In the genomic region with DNA sequence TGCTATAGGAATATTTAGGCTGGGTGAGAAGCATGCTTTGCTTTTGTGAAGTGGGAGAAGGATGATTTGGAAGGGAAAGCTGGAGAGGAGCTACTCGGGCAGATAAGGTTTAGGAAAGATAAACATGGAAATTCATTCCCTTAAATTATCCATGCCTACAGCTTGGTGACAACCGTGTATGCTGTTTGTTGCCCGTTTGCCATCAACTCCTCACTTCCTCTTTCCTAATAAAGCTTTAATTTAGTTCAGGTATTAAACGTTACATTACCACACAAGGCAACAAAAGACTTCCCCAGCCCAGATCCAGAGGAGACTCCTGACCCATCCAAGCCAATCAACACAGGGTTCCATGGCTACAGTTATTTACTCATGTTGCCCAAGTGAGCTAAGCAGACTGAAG, we compare ENCODE assay signal across 24 cellular contexts.
"Had no signal": no experiment of that assay in that cellular context is flagged by ENCODE, and none has a peak within 500 bp of the region (broad histone marks: within the 10 kb centered on the region; RNA-seq: fewer than 3 reads in every experiment).

No MANE protein-coding gene starts in this region.

- H3K4me2 ChIP-seq: smooth muscle cell had no signal

- H3K4me3 ChIP-seq: esophagus squamous epithelium, heart right ventricle, right atrium auricular region, smooth muscle cell, suprapubic skin, tibial artery had no signal

- DNase-seq: activated CD4-positive, alpha-beta T cell treated with anti-CD3 and anti-CD28 coated beads, Interleukin-2, amount 50 U/mL, for 1 hour; activated CD8-positive, alpha-beta T cell treated with anti-CD3 and anti-CD28 coated beads for 36 hours; activated naive CD8-positive, alpha-beta T cell treated with anti-CD3 and anti-CD28 coated beads, Interleukin-2, amount 50 U/mL, for 24 hours; activated T-cell treated with anti-CD3 and anti-CD28 coated beads, Interleukin-2, amount 50 U/mL, for 48 hours; amygdala; effector CD8-positive, alpha-beta T cell; esophagus squamous epithelium; foreskin melanocyte; heart right ventricle; midbrain; naive thymus-derived CD4-positive, alpha-beta T cell; stimulated activated CD4-positive, alpha-beta T cell treated with anti-CD3 and anti-CD28 coated beads, Interleukin-1b, Interleukin-23, amount 100 ng/mL, for 48 hours; stimulated activated naive B cell treated with anti-CD40 and anti-IgM and Interleukin-4, amounts not matched to agents 10 μg/mL and 1 μg/mL and 100 μg/mL, for 72 hours; tibial artery had no signal

- H3K27ac ChIP-seq: epithelial cell of prostate, esophagus squamous epithelium, heart right ventricle, right atrium auricular region, suprapubic skin, tibial artery had no signal

- H3K9me3 Mint-ChIP-seq: activated CD8-positive, alpha-beta T cell treated with anti-CD3 and anti-CD28 coated beads for 36 hours; activated naive CD8-positive, alpha-beta T cell treated with anti-CD3 and anti-CD28 coated beads, Interleukin-2, amount 50 U/mL, for 24 hours; activated T-helper 2 cell treated with anti-CD3 and anti-CD28 coated beads, Interferon-gamma antibody, Interleukin-2, Interleukin-4, amounts not matched to agents 10 μg/mL and 5 μg/mL and 100 μg/mL, durations not matched to agents 14 hours and 24 hours and 36 hours; neural crest cell; stimulated activated naive B cell treated with anti-CD40 and anti-IgM and Interleukin-4, amounts not matched to agents 10 μg/mL and 1 μg/mL and 100 μg/mL, for 72 hours had no signal

- ATAC-seq: activated CD8-positive, alpha-beta T cell treated with anti-CD3 and anti-CD28 coated beads for 36 hours; activated naive CD8-positive, alpha-beta T cell treated with anti-CD3 and anti-CD28 coated beads, Interleukin-2, amount 50 U/mL, for 24 hours; naive thymus-derived CD4-positive, alpha-beta T cell; stimulated activated naive B cell treated with anti-CD40 and anti-IgM and Interleukin-4, amounts not matched to agents 10 μg/mL and 1 μg/mL and 100 μg/mL, for 72 hours; WTC11 had no signal

- H3K4me1 Mint-ChIP-seq: activated naive CD4-positive, alpha-beta T cell treated with anti-CD3 and anti-CD28 coated beads, Interleukin-2, amount 50 U/mL, for 24 hours; activated naive CD8-positive, alpha-beta T cell treated with anti-CD3 and anti-CD28 coated beads, Interleukin-2, amount 50 U/mL, for 24 hours; naive thymus-derived CD4-positive, alpha-beta T cell had no signal

- H3K36me3 ChIP-seq: esophagus squamous epithelium, heart right ventricle, right atrium auricular region, suprapubic skin, tibial artery had no signal

- FAIRE-seq: colon, endometrium had no signal

- H3K4me3 Mint-ChIP-seq: activated CD8-positive, alpha-beta T cell treated with anti-CD3 and anti-CD28 coated beads for 36 hours; activated naive CD4-positive, alpha-beta T cell treated with anti-CD3 and anti-CD28 coated beads, Interleukin-2, amount 50 U/mL, for 24 hours; activated naive CD8-positive, alpha-beta T cell treated with anti-CD3 and anti-CD28 coated beads, Interleukin-2, amount 50 U/mL, for 24 hours; naive thymus-derived CD4-positive, alpha-beta T cell; neural crest cell; stimulated activated naive B cell treated with anti-CD40 and anti-IgM and Interleukin-4, amounts not matched to agents 10 μg/mL and 1 μg/mL and 100 μg/mL, for 72 hours; WTC11 had no signal

- H3K36me3 Mint-ChIP-seq: activated naive CD4-positive, alpha-beta T cell treated with anti-CD3 and anti-CD28 coated beads, Interleukin-2, amount 50 U/mL, for 24 hours; naive thymus-derived CD4-positive, alpha-beta T cell; stimulated activated naive B cell treated with anti-CD40 and anti-IgM and Interleukin-4, amounts not matched to agents 10 μg/mL and 1 μg/mL and 100 μg/mL, for 72 hours had no signal

- H3K27ac Mint-ChIP-seq: activated CD8-positive, alpha-beta T cell treated with anti-CD3 and anti-CD28 coated beads for 36 hours; activated naive CD4-positive, alpha-beta T cell treated with anti-CD3 and anti-CD28 coated beads, Interleukin-2, amount 50 U/mL, for 24 hours; activated naive CD8-positive, alpha-beta T cell treated with anti-CD3 and anti-CD28 coated beads, Interleukin-2, amount 50 U/mL, for 24 hours; activated T-helper 2 cell treated with anti-CD3 and anti-CD28 coated beads, Interferon-gamma antibody, Interleukin-2, Interleukin-4, amounts not matched to agents 10 μg/mL and 5 μg/mL and 100 μg/mL, durations not matched to agents 14 hours and 24 hours and 36 hours; naive thymus-derived CD4-positive, alpha-beta T cell; stimulated activated naive B cell treated with anti-CD40 and anti-IgM and Interleukin-4, amounts not matched to agents 10 μg/mL and 1 μg/mL and 100 μg/mL, for 72 hours; WTC11 had no signal

- H3K9me3 ChIP-seq: esophagus squamous epithelium, heart right ventricle, right atrium auricular region, suprapubic skin had no signal

- H3K4me1 ChIP-seq: suprapubic skin, tibial artery had no signal

- H3K27me3 Mint-ChIP-seq: activated CD8-positive, alpha-beta T cell treated with anti-CD3 and anti-CD28 coated beads for 36 hours; activated naive CD4-positive, alpha-beta T cell treated with anti-CD3 and anti-CD28 coated beads, Interleukin-2, amount 50 U/mL, for 24 hours; stimulated activated naive B cell treated with anti-CD40 and anti-IgM and Interleukin-4, amounts not matched to agents 10 μg/mL and 1 μg/mL and 100 μg/mL, for 72 hours had no signal

- H3K27me3 ChIP-seq: right atrium auricular region, suprapubic skin, tibial artery had no signal
